Comparison of ENCODE assay signal across 27 cellular contexts in genomic region chr1:240151126-240151735, GRCh38. TPM values are rescaled to one million over a fixed set of nuclear protein-coding genes. Genes with fewer than 3 reads are reported as not detected.
DNase-seq lines count a peak whose midpoint lies in the region; ATAC-seq and TF ChIP-seq lines count a peak whose summit lies in the region.
"Had no signal": no experiment of that assay in that cellular context is flagged by ENCODE, and none has a peak within 500 bp of the region (broad histone marks: within the 10 kb centered on the region; RNA-seq: fewer than 3 reads in every experiment).

No MANE protein-coding gene starts in this region.

- H4K20me1 ChIP-seq in SK-N-SH (ENCODE audit: insufficient read depth): no peaks in the 10 kb centered on the region

- no peak for TF ChIP-seq EP300 in SK-N-SH (IDR thresholded peaks at IDR 0.05; ENCODE audit: borderline replicate concordance in 1 of 2, low read depth in 1 of 2, low read length in 1 of 2)

- H3K79me2 ChIP-seq in SK-N-SH (ENCODE audit: insufficient read depth): peaks cover 46% of the 10 kb centered on the region; the same call in 1 of the 2 replicates

- no peak overlapping the region for H2BK120ac ChIP-seq in mesenchymal stem cell (ENCODE audit: low read depth, low read length)

- CTCF ChIA-PET in SK-N-SH (lab: Yijun Ruan, JAX): interaction anchor here (0.6 to 5.5 kb wide), 11 partner anchors 7 to 148 kb away, joined by 3 to 58 read pairs (median 7); partner anchors contain the start of gene FMN2

- peak; percentile 47 for DNase-seq in ACHN
- DNase-seq in KBM-7: peak; percentile 71
- DNase-seq in SK-N-SH: peak; percentile 15
- peak; percentile 25 for DNase-seq in mesenchymal stem cell
- no peak for DNase-seq in adrenal gland
- no peak for DNase-seq in glomerular visceral epithelial cell (ENCODE audit: extremely low spot score)
- DNase-seq: activated T-cell treated with anti-CD3 and anti-CD28 coated beads for 4 hours; anterior cingulate cortex; CD8-positive, alpha-beta T cell; DMS153; effector memory CD4-positive, alpha-beta T cell; erythroblast; GDM1; heart right ventricle; left cardiac atrium; NCI-H2029 treated with DMSO at 0.1 percent for 48 hours; NCI-H526 treated with DMSO at 0.1 percent for 48 hours; stimulated activated CD4-positive, alpha-beta T cell treated with anti-CD3 and anti-CD28 coated beads, Interleukin-4, amount 100 ng/mL, for 4 hours; stimulated activated naive B cell treated with anti-CD40 and anti-IgM and Interleukin-4, amounts not matched to agents 10 μg/mL and 1 μg/mL and 100 μg/mL, for 72 hours had no signal

- no peaks in the 10 kb centered on the region for H3K27me3 ChIP-seq in SK-N-SH (ENCODE audit: insufficient read depth)
- peaks cover 0 to 3% of the 10 kb centered on the region in 2 experiments for H3K27me3 ChIP-seq in mesenchymal stem cell (ENCODE audit: control insufficient read depth in 1 of 2, insufficient read depth in 1 of 2, low read length in 2 of 2)
- no peaks in the 10 kb centered on the region for H3K27me3 ChIP-seq in adrenal gland

- H3K27ac ChIP-seq in SK-N-SH (ENCODE audit: low read depth in 2 of 2, low read length in 1 of 2): peak overlapping the region in 1 of 2 experiments; percentile 22; a peak in 2 of 4 replicates
- H3K27ac ChIP-seq in mesenchymal stem cell (ENCODE audit: low read length, poor library complexity, severe bottlenecking): no peak overlapping the region
- H3K27ac ChIP-seq in adrenal gland: no peak overlapping the region
- H3K27ac ChIP-seq: coronary artery, heart right ventricle, RWPE1 had no signal

- H3K4me2 ChIP-seq in SK-N-SH: 0 out of 2 replicates have a peak overlapping the region, but pooled peaks have one; percentile 1
- H3K4me2 ChIP-seq in mesenchymal stem cell (ENCODE audit: low read length, poor library complexity, severe bottlenecking): no peak overlapping the region

- in situ Hi-C loops in ACHN (cut with HindIII; ENCODE audit: low pct_ligation_motif_present, low pct_unique_long_range_greater_than_20kb, low sequenced_read_pairs): loop anchor here (25.0 kb wide), 1 partner anchor 114 kb away; no protein-coding TSS in a partner anchor
- in situ Hi-C loops in KBM-7 (cut with MboI; ENCODE audit: low pct_unique_long_range_greater_than_20kb, low sequenced_read_pairs): no loop called here

- peaks cover 21% of the 10 kb centered on the region for H3K79me1 ChIP-seq in mesenchymal stem cell (replicated peaks; ENCODE audit: low read length, poor library complexity, severe bottlenecking)

- H2BK5ac ChIP-seq in mesenchymal stem cell (ENCODE audit: low read depth, low read length, poor library complexity, severe bottlenecking): no peak overlapping the region

- no peak overlapping the region for H3K14ac ChIP-seq in mesenchymal stem cell (ENCODE audit: low read length in 2 of 2)

- H3K9me2 ChIP-seq in SK-N-SH: no peaks in the 10 kb centered on the region

- H3K9me3 ChIP-seq in SK-N-SH (no peaks in the 10 kb centered on the region), mesenchymal stem cell (ENCODE audit: control insufficient read depth, low read length) (no peaks in the 10 kb centered on the region), adrenal gland (replicated peaks in 1 of 3) (no peaks in the 10 kb centered on the region)
- H3K9me3 ChIP-seq: heart right ventricle had no signal

- no peak overlapping the region for H2BK12ac ChIP-seq in mesenchymal stem cell (ENCODE audit: low read length in 2 of 2)

- no peak overlapping the region for H4K8ac ChIP-seq in mesenchymal stem cell (ENCODE audit: low read length)

- H3K9ac ChIP-seq in SK-N-SH (no peak overlapping the region; the same call in 1 of the 2 replicates), mesenchymal stem cell (ENCODE audit: low read length) (no peak overlapping the region)

- no peak overlapping the region for H3K18ac ChIP-seq in mesenchymal stem cell (ENCODE audit: low read depth in 1 of 2, low read length in 2 of 2)

- H3K4ac ChIP-seq in mesenchymal stem cell (ENCODE audit: low read depth in 1 of 2, low read length in 2 of 2): no peak overlapping the region

- H2BK15ac ChIP-seq in mesenchymal stem cell (ENCODE audit: low read depth, poor library complexity, severe bottlenecking): no peak overlapping the region

- TF ChIP-seq CTCF in SK-N-SH (IDR thresholded peaks at IDR 0.05): no peak
- no peak for TF ChIP-seq CTCF in adrenal gland (IDR thresholded peaks at IDR 0.05)

- no peak overlapping the region for H4K91ac ChIP-seq in mesenchymal stem cell (ENCODE audit: low read length)

- H2AK5ac ChIP-seq in mesenchymal stem cell (ENCODE audit: low read length, severe bottlenecking): no peak overlapping the region

- no peak for TF ChIP-seq RAD21 in SK-N-SH (IDR thresholded peaks at IDR 0.05; ENCODE audit: low read length)

- H3K4me3 ChIP-seq in SK-N-SH (ENCODE audit: low read depth in 2 of 2, low read length in 1 of 2) (no peak overlapping the region), mesenchymal stem cell (ENCODE audit: insufficient read depth in 1 of 2, low read depth in 1 of 2, low read length in 2 of 2) (no peak overlapping the region), adrenal gland (no peak overlapping the region)
- H3K4me3 ChIP-seq: coronary artery, heart right ventricle had no signal

- no peak overlapping the region for H2AFZ ChIP-seq in SK-N-SH (ENCODE audit: low read depth)
- H2AFZ ChIP-seq in mesenchymal stem cell (ENCODE audit: low read depth, low read length): no peak overlapping the region

- H3K36me3 ChIP-seq in SK-N-SH (replicated peaks in 1 of 2; ENCODE audit: control insufficient read depth in 1 of 2, insufficient read depth in 2 of 2, low read length in 1 of 2) (peaks cover 0 to 11% of the 10 kb centered on the region in 2 experiments), mesenchymal stem cell (ENCODE audit: control insufficient read depth in 1 of 2, insufficient read depth in 2 of 2, low read depth in 1 of 2, low read length in 2 of 2) (no peaks in the 10 kb centered on the region), adrenal gland (replicated peaks in 1 of 2) (no peaks in the 10 kb centered on the region)
- H3K36me3 ChIP-seq: heart right ventricle had no signal

- no peak for ATAC-seq in GM21825 (IDR thresholded peaks at IDR 0.05; ENCODE audit: unreplicated experiment)
- ATAC-seq in HG02840 (IDR thresholded peaks at IDR 0.05; ENCODE audit: low FRiP score, unreplicated experiment): no peak
- ATAC-seq: activated naive CD4-positive, alpha-beta T cell treated with anti-CD3 and anti-CD28 coated beads, Interleukin-2, amount 50 U/mL, for 72 hours; CD8-positive, alpha-beta T cell; HCT116; heart right ventricle; HepG2; left cardiac atrium; sciatic nerve; stimulated activated naive B cell treated with anti-CD40 and anti-IgM and Interleukin-4, amounts not matched to agents 10 μg/mL and 1 μg/mL and 100 μg/mL, for 72 hours had no signal

- H3K4me1 ChIP-seq in SK-N-SH (ENCODE audit: control insufficient read depth in 1 of 2, insufficient read depth in 2 of 2, low read depth in 1 of 2, low read length in 1 of 2): peaks cover 0 to 3% of the 10 kb centered on the region in 2 experiments; a peak in 1 of 4 replicates
- H3K4me1 ChIP-seq in mesenchymal stem cell (ENCODE audit: control insufficient read depth, insufficient read depth, low read depth, low read length): no peaks in the 10 kb centered on the region
- no peaks in the 10 kb centered on the region for H3K4me1 ChIP-seq in adrenal gland (replicated peaks in 1 of 2)
- H3K4me1 ChIP-seq: heart right ventricle had no signal

- no peak overlapping the region for H3K23ac ChIP-seq in mesenchymal stem cell (ENCODE audit: low read length in 2 of 2)

- H3F3A ChIP-seq in SK-N-SH (replicated peaks; ENCODE audit: insufficient read depth): peaks cover 9% of the 10 kb centered on the region

- WGBS in SK-N-SH (ENCODE audit: low lambda C conversion rate): 79% methylated on average over 7 of the region's 7 CpGs
- 89% methylated on average over 6 of the region's 7 CpGs for WGBS in mesenchymal stem cell
- 75 to 89% (median 81%) methylated on average over 7 of the region's 7 CpGs for WGBS in adrenal gland, 4 donors

- intact Hi-C loops in adrenal gland (cut with DNase I): loop anchor here in 1 of 2 donors (10.0 kb wide), 1 partner anchor 126 kb away; no protein-coding TSS in a partner anchor

- no peak for TF ChIP-seq POLR2A in adrenal gland (IDR thresholded peaks at IDR 0.05)

- POLR2A ChIA-PET in SK-N-SH (lab: Yijun Ruan, JAX): no interaction called here

TF ChIP-seq in SK-N-SH, 30 proteins besides CTCF, POLR2A, EP300 and RAD21 (continues in another document):
- TF ChIP-seq TAF1 (IDR thresholded peaks at IDR 0.05; ENCODE audit: borderline replicate concordance, low read depth, low read length) (no peak), IRF3 (IDR thresholded peaks at IDR 0.05; ENCODE audit: low read depth, low read length) (no peak), FOXM1 (IDR thresholded peaks at IDR 0.05; ENCODE audit: low read depth) (no peak), MXI1 (IDR thresholded peaks at IDR 0.05; ENCODE audit: low read depth, low read length) (no peak)

RNA-seq across cellular contexts. Expression of gene FMN2, which starts 59.5 kb away (rescaled TPM):
- polyA plus RNA-seq in SK-N-SH (2012; rRNA removed) (7.2 and 13.1 TPM in 2 replicates), adrenal gland (1 to 10 TPM in 2 of 3 donors, under 1 TPM in 1; 0.91 to 9.2 (median 5.7) TPM)
- 17.8 and 19.5 TPM in 2 replicates for polyA plus RNA-seq in SK-N-SH (2012; cell fraction: cytosol; rRNA removed)
- polyA plus RNA-seq in SK-N-SH (2012; cell fraction: nucleus; rRNA removed): 8.6 and 16.9 TPM in 2 replicates
- 5.4 TPM for polyA plus RNA-seq in mesenchymal stem cell (2013, experiment 1 of 2)
- polyA plus RNA-seq in mesenchymal stem cell (2013, experiment 2 of 2): 6.1 TPM
- total RNA-seq in adrenal gland: 1 to 10 TPM in 7 of 8 donors, under 1 TPM in 1; 0.69 to 9.8 (median 1.8) TPM
- total RNA-seq: activated naive CD4-positive, alpha-beta T cell treated with anti-CD3 and anti-CD28 coated beads, Interleukin-2, amount 50 U/mL, for 72 hours; CD8-positive, alpha-beta T cell; HepG2 had no signal
- polyA plus RNA-seq: HepG2 had no signal

Comparison
In these comparisons a context has a peak if more than half of its experiments do, and no peak if none do; other contexts are left out.
1. DNase-seq: peak in ACHN (single experiment), KBM-7 (single experiment), SK-N-SH (single experiment) and mesenchymal stem cell (single experiment); none in adrenal gland (0 of 7) and glomerular visceral epithelial cell (single experiment).